In the genomic region with DNA sequence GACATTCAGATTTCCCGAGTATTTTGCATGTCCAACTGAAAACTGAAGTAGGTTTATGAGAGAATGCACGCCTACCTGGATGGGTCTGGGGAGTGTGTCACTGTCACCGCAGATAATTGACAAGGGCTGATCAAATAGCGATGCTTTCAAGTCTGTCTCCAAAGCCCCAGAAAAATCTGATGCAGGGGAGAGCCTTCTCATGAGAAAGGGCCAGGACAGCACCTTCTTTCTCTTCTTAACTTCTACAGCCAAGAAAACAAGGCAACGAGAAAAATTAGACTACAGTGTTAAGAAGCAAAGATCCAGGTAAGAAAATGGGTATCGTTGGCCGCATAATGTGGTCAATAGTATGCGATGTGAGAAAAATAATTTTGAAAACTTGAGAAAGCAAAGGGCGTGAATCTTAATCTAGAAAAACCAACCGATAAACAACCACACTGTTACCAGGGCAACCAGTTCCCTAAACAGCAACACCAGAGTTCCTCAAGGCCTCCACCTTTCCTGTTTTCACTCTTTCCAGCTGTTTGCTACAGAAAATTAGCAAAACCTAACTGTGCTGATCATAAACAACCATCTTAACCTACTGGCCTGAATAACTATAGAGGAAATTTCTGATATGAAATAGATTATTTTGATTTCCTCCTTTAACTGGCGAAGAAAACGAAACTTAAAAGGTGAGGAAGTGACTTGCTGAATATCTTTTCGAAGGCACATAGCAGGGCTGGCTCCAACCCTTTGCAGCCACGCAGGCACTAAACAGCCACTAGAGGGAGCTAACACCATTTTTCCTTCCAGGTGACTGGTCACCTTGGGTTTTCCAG, we compare ENCODE assay signal across 1 cellular context.
TF ChIP-seq lines count a peak whose summit lies in the region.

No MANE protein-coding gene starts in this region.

TF ChIP-seq in K562, 482 proteins besides CTCF, POLR2A, EP300 and RAD21 (continued from another document and continues in another):
- TF ChIP-seq ZNF76 (CRISPR knock-in tag; IDR thresholded peaks at IDR 0.05; ENCODE audit: borderline replicate concordance) (no peak), MCM2 (IDR thresholded peaks at IDR 0.05; ENCODE audit: low read depth) (no peak), PHF21A (IDR thresholded peaks at IDR 0.05; ENCODE audit: borderline replicate concordance, low read depth) (no peak), HMGN3 (IDR thresholded peaks at IDR 0.05; ENCODE audit: borderline replicate concordance, extremely low read depth, insufficient read length, low read depth, low read length) (no peak), NFIC (IDR thresholded peaks at IDR 0.05) (no peak), MXI1 (IDR thresholded peaks at IDR 0.05; ENCODE audit: low read depth, low read length) (no peak), TAF1 (IDR thresholded peaks at IDR 0.05; ENCODE audit: control insufficient read depth, extremely low read depth, insufficient read depth, low read length, severe bottlenecking) (no peak), FOXK2 (conservative IDR thresholded peaks at IDR 0.05 in 1 of 2, IDR thresholded peaks at IDR 0.05 in 1 of 2; ENCODE audit: low read depth in 2 of 2) (peak; percentile 37 to 72; a peak in 3 of 4 replicates), PHTF2 (CRISPR knock-in tag; IDR thresholded peaks at IDR 0.05) (no peak), SRSF3 (IDR thresholded peaks at IDR 0.05; ENCODE audit: insufficient read depth, low read length) (no peak), FOXJ3 (CRISPR knock-in tag; IDR thresholded peaks at IDR 0.05) (peak; percentile 87), HCFC1 (IDR thresholded peaks at IDR 0.05; ENCODE audit: low read depth, low read length) (no peak), SPI1 (IDR thresholded peaks at IDR 0.05; ENCODE audit: borderline replicate concordance, low read depth, low read length) (peak; percentile 50; the same call in 1 of the 2 replicates)
- TF ChIP-seq, protein P1, sequence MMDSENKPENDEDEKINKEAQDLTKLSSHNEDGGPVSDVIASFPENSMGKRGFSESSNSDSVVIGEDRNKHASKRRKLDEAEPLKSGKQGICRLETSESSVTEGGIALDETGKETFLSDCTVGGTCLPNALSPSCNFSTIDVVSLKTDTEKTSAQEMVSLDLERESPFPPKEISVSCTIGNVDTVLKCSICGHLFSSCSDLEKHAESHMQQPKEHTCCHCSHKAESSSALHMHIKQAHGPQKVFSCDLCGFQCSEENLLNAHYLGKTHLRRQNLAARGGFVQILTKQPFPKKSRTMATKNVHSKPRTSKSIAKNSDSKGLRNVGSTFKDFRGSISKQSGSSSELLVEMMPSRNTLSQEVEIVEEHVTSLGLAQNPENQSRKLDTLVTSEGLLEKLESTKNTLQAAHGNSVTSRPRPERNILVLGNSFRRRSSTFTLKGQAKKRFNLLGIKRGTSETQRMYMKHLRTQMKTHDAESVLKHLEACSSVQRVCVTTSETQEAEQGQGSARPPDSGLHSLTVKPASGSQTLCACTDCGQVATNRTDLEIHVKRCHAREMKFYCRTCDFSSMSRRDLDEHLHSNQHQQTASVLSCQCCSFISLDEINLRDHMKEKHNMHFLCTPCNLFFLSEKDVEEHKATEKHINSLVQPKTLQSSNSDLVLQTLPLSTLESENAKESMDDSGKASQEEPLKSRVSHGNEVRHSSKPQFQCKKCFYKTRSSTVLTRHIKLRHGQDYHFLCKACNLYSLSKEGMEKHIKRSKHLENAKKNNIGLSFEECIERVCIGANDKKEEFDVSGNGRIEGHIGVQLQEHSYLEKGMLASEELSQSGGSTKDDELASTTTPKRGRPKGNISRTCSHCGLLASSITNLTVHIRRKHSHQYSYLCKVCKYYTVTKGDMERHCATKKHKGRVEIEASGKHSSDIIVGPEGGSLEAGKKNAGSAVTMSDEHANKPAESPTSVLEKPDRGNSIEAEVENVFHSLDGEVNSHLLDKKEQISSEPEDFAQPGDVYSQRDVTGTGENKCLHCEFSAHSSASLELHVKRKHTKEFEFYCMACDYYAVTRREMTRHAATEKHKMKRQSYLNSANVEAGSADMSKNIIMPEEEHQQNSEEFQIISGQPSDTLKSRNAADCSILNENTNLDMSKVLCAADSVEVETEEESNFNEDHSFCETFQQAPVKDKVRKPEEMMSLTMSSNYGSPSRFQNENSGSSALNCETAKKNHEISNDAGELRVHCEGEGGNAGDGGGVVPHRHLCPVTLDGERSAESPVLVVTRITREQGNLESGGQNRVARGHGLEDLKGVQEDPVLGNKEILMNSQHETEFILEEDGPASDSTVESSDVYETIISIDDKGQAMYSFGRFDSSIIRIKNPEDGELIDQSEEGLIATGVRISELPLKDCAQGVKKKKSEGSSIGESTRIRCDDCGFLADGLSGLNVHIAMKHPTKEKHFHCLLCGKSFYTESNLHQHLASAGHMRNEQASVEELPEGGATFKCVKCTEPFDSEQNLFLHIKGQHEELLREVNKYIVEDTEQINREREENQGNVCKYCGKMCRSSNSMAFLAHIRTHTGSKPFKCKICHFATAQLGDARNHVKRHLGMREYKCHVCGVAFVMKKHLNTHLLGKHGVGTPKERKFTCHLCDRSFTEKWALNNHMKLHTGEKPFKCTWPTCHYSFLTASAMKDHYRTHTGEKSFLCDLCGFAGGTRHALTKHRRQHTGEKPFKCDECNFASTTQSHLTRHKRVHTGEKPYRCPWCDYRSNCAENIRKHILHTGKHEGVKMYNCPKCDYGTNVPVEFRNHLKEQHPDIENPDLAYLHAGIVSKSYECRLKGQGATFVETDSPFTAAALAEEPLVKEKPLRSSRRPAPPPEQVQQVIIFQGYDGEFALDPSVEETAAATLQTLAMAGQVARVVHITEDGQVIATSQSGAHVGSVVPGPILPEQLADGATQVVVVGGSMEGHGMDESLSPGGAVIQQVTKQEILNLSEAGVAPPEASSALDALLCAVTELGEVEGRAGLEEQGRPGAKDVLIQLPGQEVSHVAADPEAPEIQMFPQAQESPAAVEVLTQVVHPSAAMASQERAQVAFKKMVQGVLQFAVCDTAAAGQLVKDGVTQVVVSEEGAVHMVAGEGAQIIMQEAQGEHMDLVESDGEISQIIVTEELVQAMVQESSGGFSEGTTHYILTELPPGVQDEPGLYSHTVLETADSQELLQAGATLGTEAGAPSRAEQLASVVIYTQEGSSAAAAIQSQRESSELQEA (IDR thresholded peaks at IDR 0.05; ENCODE audit: low read depth) = no peak
- TF ChIP-seq, protein P2, sequence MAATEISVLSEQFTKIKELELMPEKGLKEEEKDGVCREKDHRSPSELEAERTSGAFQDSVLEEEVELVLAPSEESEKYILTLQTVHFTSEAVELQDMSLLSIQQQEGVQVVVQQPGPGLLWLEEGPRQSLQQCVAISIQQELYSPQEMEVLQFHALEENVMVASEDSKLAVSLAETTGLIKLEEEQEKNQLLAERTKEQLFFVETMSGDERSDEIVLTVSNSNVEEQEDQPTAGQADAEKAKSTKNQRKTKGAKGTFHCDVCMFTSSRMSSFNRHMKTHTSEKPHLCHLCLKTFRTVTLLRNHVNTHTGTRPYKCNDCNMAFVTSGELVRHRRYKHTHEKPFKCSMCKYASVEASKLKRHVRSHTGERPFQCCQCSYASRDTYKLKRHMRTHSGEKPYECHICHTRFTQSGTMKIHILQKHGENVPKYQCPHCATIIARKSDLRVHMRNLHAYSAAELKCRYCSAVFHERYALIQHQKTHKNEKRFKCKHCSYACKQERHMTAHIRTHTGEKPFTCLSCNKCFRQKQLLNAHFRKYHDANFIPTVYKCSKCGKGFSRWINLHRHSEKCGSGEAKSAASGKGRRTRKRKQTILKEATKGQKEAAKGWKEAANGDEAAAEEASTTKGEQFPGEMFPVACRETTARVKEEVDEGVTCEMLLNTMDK (IDR thresholded peaks at IDR 0.05; ENCODE audit: borderline replicate concordance, insufficient read depth, low read depth, low read length, poor library complexity, severe bottlenecking) = peak; percentile 24
- TF ChIP-seq, protein P3, sequence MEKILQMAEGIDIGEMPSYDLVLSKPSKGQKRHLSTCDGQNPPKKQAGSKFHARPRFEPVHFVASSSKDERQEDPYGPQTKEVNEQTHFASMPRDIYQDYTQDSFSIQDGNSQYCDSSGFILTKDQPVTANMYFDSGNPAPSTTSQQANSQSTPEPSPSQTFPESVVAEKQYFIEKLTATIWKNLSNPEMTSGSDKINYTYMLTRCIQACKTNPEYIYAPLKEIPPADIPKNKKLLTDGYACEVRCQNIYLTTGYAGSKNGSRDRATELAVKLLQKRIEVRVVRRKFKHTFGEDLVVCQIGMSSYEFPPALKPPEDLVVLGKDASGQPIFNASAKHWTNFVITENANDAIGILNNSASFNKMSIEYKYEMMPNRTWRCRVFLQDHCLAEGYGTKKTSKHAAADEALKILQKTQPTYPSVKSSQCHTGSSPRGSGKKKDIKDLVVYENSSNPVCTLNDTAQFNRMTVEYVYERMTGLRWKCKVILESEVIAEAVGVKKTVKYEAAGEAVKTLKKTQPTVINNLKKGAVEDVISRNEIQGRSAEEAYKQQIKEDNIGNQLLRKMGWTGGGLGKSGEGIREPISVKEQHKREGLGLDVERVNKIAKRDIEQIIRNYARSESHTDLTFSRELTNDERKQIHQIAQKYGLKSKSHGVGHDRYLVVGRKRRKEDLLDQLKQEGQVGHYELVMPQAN (IDR thresholded peaks at IDR 0.05; ENCODE audit: borderline replicate concordance) = no peak
- TF ChIP-seq, protein P4, sequence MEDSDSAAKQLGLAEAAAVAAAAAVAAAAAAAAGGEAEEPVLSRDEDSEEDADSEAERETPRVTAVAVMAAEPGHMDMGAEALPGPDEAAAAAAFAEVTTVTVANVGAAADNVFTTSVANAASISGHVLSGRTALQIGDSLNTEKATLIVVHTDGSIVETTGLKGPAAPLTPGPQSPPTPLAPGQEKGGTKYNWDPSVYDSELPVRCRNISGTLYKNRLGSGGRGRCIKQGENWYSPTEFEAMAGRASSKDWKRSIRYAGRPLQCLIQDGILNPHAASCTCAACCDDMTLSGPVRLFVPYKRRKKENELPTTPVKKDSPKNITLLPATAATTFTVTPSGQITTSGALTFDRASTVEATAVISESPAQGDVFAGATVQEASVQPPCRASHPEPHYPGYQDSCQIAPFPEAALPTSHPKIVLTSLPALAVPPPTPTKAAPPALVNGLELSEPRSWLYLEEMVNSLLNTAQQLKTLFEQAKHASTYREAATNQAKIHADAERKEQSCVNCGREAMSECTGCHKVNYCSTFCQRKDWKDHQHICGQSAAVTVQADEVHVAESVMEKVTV (CRISPR knock-in tag; IDR thresholded peaks at IDR 0.05) = peak; percentile 60
- TF ChIP-seq, protein P5, sequence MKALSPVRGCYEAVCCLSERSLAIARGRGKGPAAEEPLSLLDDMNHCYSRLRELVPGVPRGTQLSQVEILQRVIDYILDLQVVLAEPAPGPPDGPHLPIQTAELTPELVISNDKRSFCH (CRISPR knock-in tag; IDR thresholded peaks at IDR 0.05) = no peak
- TF ChIP-seq, protein P5 (tag; IDR thresholded peaks at IDR 0.05) = no peak
- TF ChIP-seq, protein P6, sequence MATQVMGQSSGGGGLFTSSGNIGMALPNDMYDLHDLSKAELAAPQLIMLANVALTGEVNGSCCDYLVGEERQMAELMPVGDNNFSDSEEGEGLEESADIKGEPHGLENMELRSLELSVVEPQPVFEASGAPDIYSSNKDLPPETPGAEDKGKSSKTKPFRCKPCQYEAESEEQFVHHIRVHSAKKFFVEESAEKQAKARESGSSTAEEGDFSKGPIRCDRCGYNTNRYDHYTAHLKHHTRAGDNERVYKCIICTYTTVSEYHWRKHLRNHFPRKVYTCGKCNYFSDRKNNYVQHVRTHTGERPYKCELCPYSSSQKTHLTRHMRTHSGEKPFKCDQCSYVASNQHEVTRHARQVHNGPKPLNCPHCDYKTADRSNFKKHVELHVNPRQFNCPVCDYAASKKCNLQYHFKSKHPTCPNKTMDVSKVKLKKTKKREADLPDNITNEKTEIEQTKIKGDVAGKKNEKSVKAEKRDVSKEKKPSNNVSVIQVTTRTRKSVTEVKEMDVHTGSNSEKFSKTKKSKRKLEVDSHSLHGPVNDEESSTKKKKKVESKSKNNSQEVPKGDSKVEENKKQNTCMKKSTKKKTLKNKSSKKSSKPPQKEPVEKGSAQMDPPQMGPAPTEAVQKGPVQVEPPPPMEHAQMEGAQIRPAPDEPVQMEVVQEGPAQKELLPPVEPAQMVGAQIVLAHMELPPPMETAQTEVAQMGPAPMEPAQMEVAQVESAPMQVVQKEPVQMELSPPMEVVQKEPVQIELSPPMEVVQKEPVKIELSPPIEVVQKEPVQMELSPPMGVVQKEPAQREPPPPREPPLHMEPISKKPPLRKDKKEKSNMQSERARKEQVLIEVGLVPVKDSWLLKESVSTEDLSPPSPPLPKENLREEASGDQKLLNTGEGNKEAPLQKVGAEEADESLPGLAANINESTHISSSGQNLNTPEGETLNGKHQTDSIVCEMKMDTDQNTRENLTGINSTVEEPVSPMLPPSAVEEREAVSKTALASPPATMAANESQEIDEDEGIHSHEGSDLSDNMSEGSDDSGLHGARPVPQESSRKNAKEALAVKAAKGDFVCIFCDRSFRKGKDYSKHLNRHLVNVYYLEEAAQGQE (CRISPR knock-in tag; IDR thresholded peaks at IDR 0.05; ENCODE audit: low read depth) = no peak
